8 cellular contexts compared by ENCODE assay signal in the genomic region with DNA sequence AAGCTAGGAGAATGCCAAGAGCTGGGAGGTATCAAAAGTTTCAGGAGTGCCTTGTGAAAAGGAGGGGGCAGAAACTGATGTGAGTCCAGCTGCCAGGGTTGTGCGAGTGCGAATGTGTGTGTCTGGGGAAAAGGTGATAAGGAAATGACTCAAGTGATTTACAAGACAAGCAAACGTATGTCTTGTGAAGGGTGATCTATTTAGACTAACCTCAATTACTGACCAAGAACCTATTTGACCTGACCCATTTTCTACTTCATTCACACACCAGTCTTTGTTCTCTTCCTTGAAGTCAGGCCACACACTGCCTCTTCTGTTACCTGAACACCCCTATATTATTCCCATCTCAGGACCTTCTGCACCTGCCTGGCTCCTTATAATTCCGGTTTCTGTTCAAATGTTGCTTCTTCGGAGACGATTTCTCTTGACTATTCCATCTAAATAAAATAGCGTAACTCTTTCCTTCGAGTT. TPM values are rescaled to one million over a fixed set of nuclear protein-coding genes. Genes with fewer than 3 reads are reported as not detected.
A peak's percentile ranks its signal among the peaks of the same experiment; 100 is the strongest.
DNase-seq lines count a peak whose midpoint lies in the region; ATAC-seq and TF ChIP-seq lines count a peak whose summit lies in the region.

No MANE protein-coding gene starts in this region.

- peak overlapping the region; percentile 83 for H3K27ac ChIP-seq in brain microvascular endothelial cell
- H3K27ac ChIP-seq in mesenchymal stem cell (ENCODE audit: low read length, poor library complexity, severe bottlenecking): peak overlapping the region; percentile 82
- H3K27ac ChIP-seq in urinary bladder (ENCODE audit: low read depth): peak overlapping the region; percentile 16

- 6% methylated on average over 8 of the region's 8 CpGs for WGBS in mesenchymal stem cell
- WGBS in urinary bladder: 6% methylated on average over 8 of the region's 8 CpGs

- DNase-seq in GM10248 (ENCODE audit: extremely low spot score) (peak; percentile 27), NAMALWA (ENCODE audit: low spot score) (peak; percentile 31), brain microvascular endothelial cell (peak; percentile 24), mesenchymal stem cell (peak; percentile 52), D341Med (ENCODE audit: low spot score) (no peak)

- H4K91ac ChIP-seq in mesenchymal stem cell (ENCODE audit: low read length): no peak overlapping the region

- POLR2A ChIA-PET in GM10248 (lab: Yijun Ruan, JAX): interaction anchor here (0.7 kb wide), 1 partner anchor 25 kb away, joined by 3 read pairs; no protein-coding TSS in a partner anchor

- H3K9me3 ChIP-seq in mesenchymal stem cell (ENCODE audit: control insufficient read depth, low read length): no peaks in the 10 kb centered on the region

- no peak overlapping the region for H4K8ac ChIP-seq in mesenchymal stem cell (ENCODE audit: low read length)

- H3K36me3 ChIP-seq in brain microvascular endothelial cell (replicated peaks) (peaks cover 8% of the 10 kb centered on the region), mesenchymal stem cell (ENCODE audit: control insufficient read depth in 1 of 2, insufficient read depth in 2 of 2, low read depth in 1 of 2, low read length in 2 of 2) (peaks cover 0 to 16% of the 10 kb centered on the region in 2 experiments), urinary bladder (ENCODE audit: insufficient read depth) (no peaks in the 10 kb centered on the region)

- H2BK5ac ChIP-seq in mesenchymal stem cell (ENCODE audit: low read depth, low read length, poor library complexity, severe bottlenecking): no peak overlapping the region

- no peak overlapping the region for H2AFZ ChIP-seq in mesenchymal stem cell (ENCODE audit: low read depth, low read length)

- ATAC-seq in HG03039 (IDR thresholded peaks at IDR 0.05; ENCODE audit: unreplicated experiment) (no peak), GM21619 (IDR thresholded peaks at IDR 0.05; ENCODE audit: unreplicated experiment) (no peak)

- no peak overlapping the region for H2BK15ac ChIP-seq in mesenchymal stem cell (ENCODE audit: low read depth, poor library complexity, severe bottlenecking)

- H2BK120ac ChIP-seq in mesenchymal stem cell (ENCODE audit: low read depth, low read length): no peak overlapping the region

- H3K4me1 ChIP-seq in mesenchymal stem cell (ENCODE audit: control insufficient read depth, insufficient read depth, low read depth, low read length) (peaks cover 9% of the 10 kb centered on the region), urinary bladder (ENCODE audit: insufficient read depth) (no peaks in the 10 kb centered on the region)

- no peak overlapping the region for H2BK12ac ChIP-seq in mesenchymal stem cell (ENCODE audit: low read length in 2 of 2)

- TF ChIP-seq CTCF in GM10248 (IDR thresholded peaks at IDR 0.05; ENCODE audit: control extremely low read depth, extremely low read depth, low read depth, missing control alignments) (no peak), brain microvascular endothelial cell (IDR thresholded peaks at IDR 0.05; ENCODE audit: low read depth, low read length, missing control alignments) (no peak)

- in situ Hi-C loops in brain microvascular endothelial cell (cut with HindIII; ENCODE audit: low pct_ligation_motif_present, low sequenced_read_pairs): no loop called here

- peak overlapping the region; percentile 91 for H3K9ac ChIP-seq in mesenchymal stem cell (ENCODE audit: low read length)

- H3K27me3 ChIP-seq in brain microvascular endothelial cell (replicated peaks) (no peaks in the 10 kb centered on the region), mesenchymal stem cell (ENCODE audit: control insufficient read depth in 1 of 2, insufficient read depth in 1 of 2, low read length in 2 of 2) (no peaks in the 10 kb centered on the region)

- no peak overlapping the region for H3K23ac ChIP-seq in mesenchymal stem cell (ENCODE audit: low read length in 2 of 2)

- peaks cover 18% of the 10 kb centered on the region for H3K79me1 ChIP-seq in mesenchymal stem cell (replicated peaks; ENCODE audit: low read length, poor library complexity, severe bottlenecking)

- H3K18ac ChIP-seq in mesenchymal stem cell (ENCODE audit: low read depth in 1 of 2, low read length in 2 of 2): no peak overlapping the region

- no peak overlapping the region for H3K14ac ChIP-seq in mesenchymal stem cell (ENCODE audit: low read length in 2 of 2)

- H2AK5ac ChIP-seq in mesenchymal stem cell (ENCODE audit: low read length, severe bottlenecking): no peak overlapping the region

- CTCF ChIA-PET in GM10248 (lab: Yijun Ruan, JAX): interaction anchor here (1.0 to 2.3 kb wide), 2 partner anchors 17 to 34 kb away, joined by 3 to 9 read pairs; a partner anchor contains a TSS

- H3K4ac ChIP-seq in mesenchymal stem cell (ENCODE audit: low read depth in 1 of 2, low read length in 2 of 2): peak overlapping the region in 1 of 2 experiments; percentile 63

- peak overlapping the region; percentile 84 for H3K4me2 ChIP-seq in mesenchymal stem cell (ENCODE audit: low read length, poor library complexity, severe bottlenecking)

- H3K4me3 ChIP-seq in brain microvascular endothelial cell (ENCODE audit: low read depth, low read length) (peak overlapping the region; percentile 83), mesenchymal stem cell (ENCODE audit: insufficient read depth in 1 of 2, low read depth in 1 of 2, low read length in 2 of 2) (peak overlapping the region in 1 of 2 experiments; percentile 94), urinary bladder (ENCODE audit: low read depth, low read length) (peak overlapping the region; percentile 71)

RNA-seq across cellular contexts. Expression of a gene that starts 1.0 kb away (rescaled TPM):
- polyA plus RNA-seq in mesenchymal stem cell (2013, experiment 1 of 2): 166 TPM
- polyA plus RNA-seq in mesenchymal stem cell (2013, experiment 2 of 2): 169 TPM
- total RNA-seq in urinary bladder: 54.8 TPM
- polyA plus RNA-seq in urinary bladder: 73.9 TPM

RNA-seq across cellular contexts. Expression of a gene that starts 2.8 kb away (rescaled TPM):
- 8.4 TPM for polyA plus RNA-seq in mesenchymal stem cell (2013, experiment 1 of 2)
- 8.1 TPM for polyA plus RNA-seq in mesenchymal stem cell (2013, experiment 2 of 2)
- 61.5 TPM for total RNA-seq in urinary bladder
- 9.6 TPM for polyA plus RNA-seq in urinary bladder

RNA-seq across cellular contexts. Expression of a gene that starts 34.6 kb away (rescaled TPM):
- 60.5 TPM for polyA plus RNA-seq in mesenchymal stem cell (2013, experiment 1 of 2)
- 56.6 TPM for polyA plus RNA-seq in mesenchymal stem cell (2013, experiment 2 of 2)
- total RNA-seq in urinary bladder: 46.3 TPM
- 33.8 TPM for polyA plus RNA-seq in urinary bladder

Comparison
In these comparisons a context has a peak if more than half of its experiments do, and no peak if none do; other contexts are left out.
1. H3K27ac ChIP-seq: peak in every context shown above with its lines; median percentile 83 in brain microvascular endothelial cell; 82 in mesenchymal stem cell; 16 in urinary bladder.